ENCODE assay signal across 11 cellular contexts in the genomic region with DNA sequence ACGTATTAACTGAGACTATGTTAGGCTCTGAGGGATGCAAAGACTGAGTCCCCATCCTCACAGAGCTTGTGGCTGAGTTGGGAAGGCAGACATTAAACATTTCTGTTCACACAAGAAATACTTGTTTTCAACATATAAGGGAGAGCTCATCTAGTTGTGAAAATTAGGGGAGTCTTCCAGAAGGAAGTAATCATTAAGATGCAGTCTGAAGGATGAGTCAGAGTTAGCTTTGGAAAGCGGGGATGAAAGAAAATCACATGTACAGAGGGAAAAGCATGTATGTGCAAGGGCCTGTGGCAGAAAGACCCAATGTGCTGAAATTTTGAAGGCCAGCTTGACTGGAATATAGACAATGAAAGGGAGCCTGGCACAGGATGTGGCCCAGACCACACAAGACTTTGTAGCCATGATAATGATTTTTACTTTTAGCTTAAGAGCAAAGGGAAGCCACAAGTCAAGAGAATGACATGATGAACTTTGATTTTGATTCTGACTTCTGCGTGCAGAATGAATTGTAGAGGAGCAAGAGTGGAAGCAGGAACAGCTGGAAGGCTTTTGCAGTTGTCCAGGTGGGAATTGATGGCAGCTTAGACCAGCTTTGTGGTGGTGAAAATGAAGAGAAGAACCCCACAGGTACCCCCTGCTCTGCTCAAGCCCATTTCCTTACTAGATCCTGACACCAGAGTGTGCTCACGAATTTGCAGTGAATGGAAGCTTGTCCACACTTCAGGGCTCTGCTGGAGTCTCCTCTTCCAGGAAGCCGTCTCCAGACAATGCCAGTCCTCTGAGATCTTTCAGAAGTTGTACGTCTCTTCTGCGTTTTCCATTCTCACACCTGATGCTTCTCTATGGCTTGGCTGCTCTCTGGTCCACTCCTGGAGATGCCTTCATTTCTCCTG.
DNase-seq lines count a peak whose midpoint lies in the region; ATAC-seq and TF ChIP-seq lines count a peak whose summit lies in the region.
"Had no signal": no experiment of that assay in that cellular context is flagged by ENCODE, and none has a peak within 500 bp of the region (broad histone marks: within the 10 kb centered on the region; RNA-seq: fewer than 3 reads in every experiment).

No MANE protein-coding gene starts in this region.

- TF ChIP-seq CTCF in DOHH2 (IDR thresholded peaks at IDR 0.05; ENCODE audit: low read depth, low read length, poor library complexity, severe bottlenecking) = peak; percentile 15
- TF ChIP-seq CTCF in foreskin fibroblast (IDR thresholded peaks at IDR 0.05; ENCODE audit: low read depth, low read length) = no peak

- no peaks in the 10 kb centered on the region for H3F3A ChIP-seq in DOHH2 (ENCODE audit: control insufficient read depth, insufficient read depth)

- peaks cover 33% of the 10 kb centered on the region for H3K4me1 Mint-ChIP-seq in T-helper 17 cell
- H3K4me1 Mint-ChIP-seq: naive B cell had no signal

- no peaks in the 10 kb centered on the region for H3K36me3 ChIP-seq in DOHH2 (ENCODE audit: control insufficient read depth, low read length)
- H3K36me3 ChIP-seq: transverse colon had no signal

- H3K27ac Mint-ChIP-seq in T-helper 17 cell = peak overlapping the region; percentile 83
- H3K27ac Mint-ChIP-seq: dendritic cell treated with granulocyte-macrophage colony-stimulating factor and Interleukin-4, amounts not matched to agents 40 ng/mL and 50 ng/mL, for 4 days had no signal

- H3K4me3 Mint-ChIP-seq in T-helper 17 cell = peak overlapping the region; percentile 61
- H3K4me3 Mint-ChIP-seq: dendritic cell treated with granulocyte-macrophage colony-stimulating factor and Interleukin-4, amounts not matched to agents 40 ng/mL and 50 ng/mL, for 4 days; naive B cell had no signal

- ATAC-seq in T-helper 17 cell (peak; percentile 82), HG03520 (IDR thresholded peaks at IDR 0.05; ENCODE audit: unreplicated experiment) (no peak), HG03378 (IDR thresholded peaks at IDR 0.05; ENCODE audit: unreplicated experiment) (no peak), GM19351 (IDR thresholded peaks at IDR 0.05; ENCODE audit: unreplicated experiment) (no peak)

- no peak overlapping the region for H3K27ac ChIP-seq in DOHH2 (ENCODE audit: low read depth, low read length)
- H3K27ac ChIP-seq: transverse colon had no signal

- H3K4me2 ChIP-seq in DOHH2 (ENCODE audit: low read length) = no peak overlapping the region

- H3K36me3 Mint-ChIP-seq in T-helper 17 cell (ENCODE audit: low read depth) = no peaks in the 10 kb centered on the region
- H3K36me3 Mint-ChIP-seq: naive B cell had no signal

- DNase-seq in AG08395 (ENCODE audit: low spot score) (peak; percentile 29), T-helper 17 cell (no peak), foreskin fibroblast (peak; percentile 45 to 64), kidney glomerular epithelial cell (lab: John Stamatoyannopoulos, UW) (no peak)

- H3K9me3 ChIP-seq in DOHH2 (ENCODE audit: control insufficient read depth, insufficient read depth, low read length) (no peaks in the 10 kb centered on the region), T-helper 17 cell (ENCODE audit: control insufficient read depth, low read length, poor library complexity, severe bottlenecking) (no peaks in the 10 kb centered on the region)
- H3K9me3 ChIP-seq: transverse colon had no signal

- H3K4me3 ChIP-seq in DOHH2 (ENCODE audit: low read length) (no peak overlapping the region), foreskin fibroblast (ENCODE audit: low read depth in 1 of 2, low read length in 2 of 2) (no peak overlapping the region)
- H3K4me3 ChIP-seq: transverse colon had no signal

- H3K27me3 ChIP-seq in DOHH2 (ENCODE audit: control insufficient read depth, low read length) = peaks cover 7% of the 10 kb centered on the region
- H3K27me3 ChIP-seq: transverse colon had no signal

- H3K4me1 ChIP-seq in DOHH2 (ENCODE audit: control insufficient read depth, low read length) = no peaks in the 10 kb centered on the region

- H3K9me2 ChIP-seq in DOHH2 (replicated peaks; ENCODE audit: control insufficient read depth, low read length) = no peaks in the 10 kb centered on the region

- no peaks in the 10 kb centered on the region for H3K27me3 Mint-ChIP-seq in T-helper 17 cell
- H3K27me3 Mint-ChIP-seq: dendritic cell treated with granulocyte-macrophage colony-stimulating factor and Interleukin-4, amounts not matched to agents 40 ng/mL and 50 ng/mL, for 4 days; naive B cell had no signal

- H4K20me1 ChIP-seq in DOHH2 (ENCODE audit: control insufficient read depth, insufficient read depth, low read depth, low read length) = no peaks in the 10 kb centered on the region

- H3K79me2 ChIP-seq in DOHH2 (ENCODE audit: control insufficient read depth, low read length) = no peaks in the 10 kb centered on the region

Comparison
In these comparisons a context has a peak if more than half of its experiments do, and no peak if none do; other contexts are left out.
1. DNase-seq: peak in AG08395 (single experiment) and foreskin fibroblast (2 of 2); none in T-helper 17 cell (0 of 3) and kidney glomerular epithelial cell (single experiment).